In the genomic region with DNA sequence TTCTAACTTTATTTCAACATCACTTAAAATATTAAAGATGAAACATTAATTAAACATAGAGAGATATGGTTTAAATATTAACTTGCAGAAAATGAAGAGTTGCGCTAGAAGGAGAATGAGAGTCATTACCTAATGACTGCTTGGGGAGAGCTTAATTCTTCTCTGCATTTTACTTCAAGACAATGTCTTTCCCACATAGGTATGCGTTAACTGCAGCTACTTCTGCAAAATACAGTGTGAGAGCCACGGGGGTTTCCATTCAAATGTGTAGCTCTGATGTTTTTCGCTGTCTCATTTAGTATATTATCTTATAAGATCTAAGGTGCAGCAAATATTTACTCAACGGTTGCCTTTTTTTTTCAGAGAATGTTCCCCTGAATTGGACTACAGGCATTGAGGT, we compare ENCODE assay signal across 23 cellular contexts.
"Had no signal": no experiment of that assay in that cellular context is flagged by ENCODE, and none has a peak within 500 bp of the region (broad histone marks: within the 10 kb centered on the region; RNA-seq: fewer than 3 reads in every experiment).

No MANE protein-coding gene starts in this region.

- H3K36me3 Mint-ChIP-seq: naive thymus-derived CD4-positive, alpha-beta T cell; stimulated activated naive B cell treated with anti-CD40 and anti-IgM and Interleukin-4, amounts not matched to agents 10 μg/mL and 1 μg/mL and 100 μg/mL, for 72 hours had no signal

- H3K27me3 ChIP-seq: dorsolateral prefrontal cortex, hepatocyte, neutrophil, spleen, testis, tibial nerve, upper lobe of right lung, vagina had no signal

- H3K9me3 Mint-ChIP-seq: nephron progenitor cell; stimulated activated naive B cell treated with anti-CD40 and anti-IgM and Interleukin-4, amounts not matched to agents 10 μg/mL and 1 μg/mL and 100 μg/mL, for 72 hours; stimulated activated naive CD8-positive, alpha-beta T cell treated with anti-CD3 and anti-CD28 coated beads, Interleukin-15, amount 100 ng/mL, for 72 hours had no signal

- H3K27ac ChIP-seq: dorsolateral prefrontal cortex, hepatocyte, neutrophil, spleen, testis, tibial nerve, upper lobe of right lung, vagina had no signal

- H3K27me3 Mint-ChIP-seq: stimulated activated naive B cell treated with anti-CD40 and anti-IgM and Interleukin-4, amounts not matched to agents 10 μg/mL and 1 μg/mL and 100 μg/mL, for 72 hours had no signal

- H3K36me3 ChIP-seq: neutrophil, spleen, tibial nerve, upper lobe of right lung, vagina had no signal

- H3K4me3 Mint-ChIP-seq: naive thymus-derived CD4-positive, alpha-beta T cell; nephron progenitor cell; stimulated activated naive B cell treated with anti-CD40 and anti-IgM and Interleukin-4, amounts not matched to agents 10 μg/mL and 1 μg/mL and 100 μg/mL, for 72 hours; stimulated activated naive CD8-positive, alpha-beta T cell treated with anti-CD3 and anti-CD28 coated beads, Interleukin-15, amount 100 ng/mL, for 72 hours had no signal

- H3K79me2 ChIP-seq: hepatocyte had no signal

- DNase-seq: dorsolateral prefrontal cortex; effector CD8-positive, alpha-beta T cell; foreskin melanocyte; head of caudate nucleus; left colon; left ventricle myocardium superior; naive thymus-derived CD4-positive, alpha-beta T cell; nephron progenitor cell; posterior cingulate gyrus; spleen; stimulated activated CD4-positive, alpha-beta T cell treated with anti-CD3 and anti-CD28 coated beads, Interleukin-15, amount 100 ng/mL, for 24 hours; stimulated activated CD4-positive, alpha-beta T cell treated with anti-CD3 and anti-CD28 coated beads, Interleukin-1b, Interleukin-23, amount 100 ng/mL, for 48 hours; stimulated activated CD4-positive, alpha-beta T cell treated with anti-CD3 and anti-CD28 coated beads, Interleukin-4, amount 100 ng/mL, for 4 hours; stimulated activated naive B cell treated with anti-CD40 and anti-IgM and Interleukin-4, amounts not matched to agents 10 μg/mL and 1 μg/mL and 100 μg/mL, for 72 hours; stimulated activated naive CD8-positive, alpha-beta T cell treated with anti-CD3 and anti-CD28 coated beads, Interleukin-15, amount 100 ng/mL, for 72 hours; testis; upper lobe of right lung had no signal

- H2AFZ ChIP-seq: hepatocyte had no signal

- ATAC-seq: left colon; left ventricle myocardium superior; naive thymus-derived CD4-positive, alpha-beta T cell; sciatic nerve; stimulated activated naive B cell treated with anti-CD40 and anti-IgM and Interleukin-4, amounts not matched to agents 10 μg/mL and 1 μg/mL and 100 μg/mL, for 72 hours; stimulated activated naive CD8-positive, alpha-beta T cell treated with anti-CD3 and anti-CD28 coated beads, Interleukin-15, amount 100 ng/mL, for 72 hours; upper lobe of right lung had no signal

- H3K27ac Mint-ChIP-seq: naive thymus-derived CD4-positive, alpha-beta T cell; nephron progenitor cell; stimulated activated naive B cell treated with anti-CD40 and anti-IgM and Interleukin-4, amounts not matched to agents 10 μg/mL and 1 μg/mL and 100 μg/mL, for 72 hours; stimulated activated naive CD8-positive, alpha-beta T cell treated with anti-CD3 and anti-CD28 coated beads, Interleukin-15, amount 100 ng/mL, for 72 hours had no signal

- H3K4me1 ChIP-seq: spleen, testis, tibial nerve, upper lobe of right lung, vagina had no signal

- H3K4me3 ChIP-seq: dorsolateral prefrontal cortex, hepatocyte, lung, spleen, testis, tibial nerve, upper lobe of right lung, vagina had no signal

- H3K4me2 ChIP-seq: hepatocyte had no signal

- H3K4me1 Mint-ChIP-seq: naive thymus-derived CD4-positive, alpha-beta T cell; nephron progenitor cell; stimulated activated naive B cell treated with anti-CD40 and anti-IgM and Interleukin-4, amounts not matched to agents 10 μg/mL and 1 μg/mL and 100 μg/mL, for 72 hours; stimulated activated naive CD8-positive, alpha-beta T cell treated with anti-CD3 and anti-CD28 coated beads, Interleukin-15, amount 100 ng/mL, for 72 hours had no signal
